Comparison of ENCODE assay signal across 1 cellular context in the genomic region with DNA sequence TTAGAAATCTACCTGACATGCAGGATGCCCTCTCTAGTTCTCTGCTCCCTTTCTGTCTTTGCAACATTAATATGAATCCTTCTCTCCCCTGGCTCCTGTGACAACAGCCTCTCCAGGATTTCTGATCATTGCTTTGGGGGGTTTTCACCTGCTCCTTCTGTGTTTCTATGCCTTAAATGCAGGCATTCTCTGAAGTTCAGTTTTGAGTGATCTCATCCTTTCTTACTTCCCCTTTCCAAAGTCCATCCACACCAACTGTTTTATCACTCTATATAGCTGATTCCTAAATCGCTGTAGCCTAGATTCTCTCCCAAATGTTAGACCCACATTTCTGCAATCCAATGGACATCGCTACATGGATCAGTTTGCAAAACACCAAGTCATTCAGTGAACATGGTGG.
TF ChIP-seq lines count a peak whose summit lies in the region.

No MANE protein-coding gene starts in this region.

TF ChIP-seq in GM12878, 131 proteins besides CTCF, POLR2A, EP300 and RAD21 (continued from another document):
- TF ChIP-seq ZNF384 (IDR thresholded peaks at IDR 0.05; ENCODE audit: borderline replicate concordance, low read depth, low read length): no peak
- peak; percentile 49 to 50; a peak in 2 of 4 replicates for TF ChIP-seq IKZF2 (IDR thresholded peaks at IDR 0.05)
- no peak for TF ChIP-seq SUPT20H (IDR thresholded peaks at IDR 0.05; ENCODE audit: borderline replicate concordance, control insufficient read depth, low read depth, low read length)
- TF ChIP-seq ATF7 (IDR thresholded peaks at IDR 0.05; ENCODE audit: low read depth): peak; percentile 58; the same call in 1 of the 2 replicates
- TF ChIP-seq STAT1 (conservative IDR thresholded peaks at IDR 0.05): no peak
- TF ChIP-seq, protein P1, sequence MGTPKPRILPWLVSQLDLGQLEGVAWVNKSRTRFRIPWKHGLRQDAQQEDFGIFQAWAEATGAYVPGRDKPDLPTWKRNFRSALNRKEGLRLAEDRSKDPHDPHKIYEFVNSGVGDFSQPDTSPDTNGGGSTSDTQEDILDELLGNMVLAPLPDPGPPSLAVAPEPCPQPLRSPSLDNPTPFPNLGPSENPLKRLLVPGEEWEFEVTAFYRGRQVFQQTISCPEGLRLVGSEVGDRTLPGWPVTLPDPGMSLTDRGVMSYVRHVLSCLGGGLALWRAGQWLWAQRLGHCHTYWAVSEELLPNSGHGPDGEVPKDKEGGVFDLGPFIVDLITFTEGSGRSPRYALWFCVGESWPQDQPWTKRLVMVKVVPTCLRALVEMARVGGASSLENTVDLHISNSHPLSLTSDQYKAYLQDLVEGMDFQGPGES (IDR thresholded peaks at IDR 0.05): no peak
- no peak for TF ChIP-seq NR2C1 (IDR thresholded peaks at IDR 0.05)
- TF ChIP-seq, protein P2, sequence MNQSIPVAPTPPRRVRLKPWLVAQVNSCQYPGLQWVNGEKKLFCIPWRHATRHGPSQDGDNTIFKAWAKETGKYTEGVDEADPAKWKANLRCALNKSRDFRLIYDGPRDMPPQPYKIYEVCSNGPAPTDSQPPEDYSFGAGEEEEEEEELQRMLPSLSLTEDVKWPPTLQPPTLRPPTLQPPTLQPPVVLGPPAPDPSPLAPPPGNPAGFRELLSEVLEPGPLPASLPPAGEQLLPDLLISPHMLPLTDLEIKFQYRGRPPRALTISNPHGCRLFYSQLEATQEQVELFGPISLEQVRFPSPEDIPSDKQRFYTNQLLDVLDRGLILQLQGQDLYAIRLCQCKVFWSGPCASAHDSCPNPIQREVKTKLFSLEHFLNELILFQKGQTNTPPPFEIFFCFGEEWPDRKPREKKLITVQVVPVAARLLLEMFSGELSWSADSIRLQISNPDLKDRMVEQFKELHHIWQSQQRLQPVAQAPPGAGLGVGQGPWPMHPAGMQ (IDR thresholded peaks at IDR 0.05; ENCODE audit: borderline replicate concordance): no peak
- no peak for TF ChIP-seq GATAD2B (conservative IDR thresholded peaks at IDR 0.05; ENCODE audit: low read depth)
- TF ChIP-seq RELA (IDR thresholded peaks at IDR 0.05; ENCODE audit: borderline replicate concordance, partially characterized antibody): no peak
- TF ChIP-seq BHLHE40 (IDR thresholded peaks at IDR 0.05; ENCODE audit: borderline replicate concordance in 1 of 2, low read depth in 2 of 2, low read length in 1 of 2): no peak
- no peak for TF ChIP-seq KLF5 (IDR thresholded peaks at IDR 0.05; ENCODE audit: partially characterized antibody)
- TF ChIP-seq NFYA (IDR thresholded peaks at IDR 0.05; ENCODE audit: borderline replicate concordance, low read depth, low read length): no peak
- no peak for TF ChIP-seq NR2F1 (conservative IDR thresholded peaks at IDR 0.05)
- TF ChIP-seq MYC (IDR thresholded peaks at IDR 0.05; ENCODE audit: insufficient read depth, insufficient read length, insufficient replicate concordance, low read length, severe bottlenecking): no peak
- 0 out of 2 replicates have a peak, but pooled peaks have one; percentile 30 for TF ChIP-seq DPF2 (IDR thresholded peaks at IDR 0.05)
- TF ChIP-seq YY1 (IDR thresholded peaks at IDR 0.05; ENCODE audit: low read depth, low read length): no peak
- TF ChIP-seq, protein P3, sequence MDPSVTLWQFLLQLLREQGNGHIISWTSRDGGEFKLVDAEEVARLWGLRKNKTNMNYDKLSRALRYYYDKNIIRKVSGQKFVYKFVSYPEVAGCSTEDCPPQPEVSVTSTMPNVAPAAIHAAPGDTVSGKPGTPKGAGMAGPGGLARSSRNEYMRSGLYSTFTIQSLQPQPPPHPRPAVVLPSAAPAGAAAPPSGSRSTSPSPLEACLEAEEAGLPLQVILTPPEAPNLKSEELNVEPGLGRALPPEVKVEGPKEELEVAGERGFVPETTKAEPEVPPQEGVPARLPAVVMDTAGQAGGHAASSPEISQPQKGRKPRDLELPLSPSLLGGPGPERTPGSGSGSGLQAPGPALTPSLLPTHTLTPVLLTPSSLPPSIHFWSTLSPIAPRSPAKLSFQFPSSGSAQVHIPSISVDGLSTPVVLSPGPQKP (IDR thresholded peaks at IDR 0.05; ENCODE audit: low read depth, low read length): no peak
- no peak for TF ChIP-seq STAT3 (IDR thresholded peaks at IDR 0.05; ENCODE audit: low read depth, low read length)
- no peak for TF ChIP-seq BRCA1 (IDR thresholded peaks at IDR 0.05; ENCODE audit: low read depth, low read length)
- TF ChIP-seq, protein P4, sequence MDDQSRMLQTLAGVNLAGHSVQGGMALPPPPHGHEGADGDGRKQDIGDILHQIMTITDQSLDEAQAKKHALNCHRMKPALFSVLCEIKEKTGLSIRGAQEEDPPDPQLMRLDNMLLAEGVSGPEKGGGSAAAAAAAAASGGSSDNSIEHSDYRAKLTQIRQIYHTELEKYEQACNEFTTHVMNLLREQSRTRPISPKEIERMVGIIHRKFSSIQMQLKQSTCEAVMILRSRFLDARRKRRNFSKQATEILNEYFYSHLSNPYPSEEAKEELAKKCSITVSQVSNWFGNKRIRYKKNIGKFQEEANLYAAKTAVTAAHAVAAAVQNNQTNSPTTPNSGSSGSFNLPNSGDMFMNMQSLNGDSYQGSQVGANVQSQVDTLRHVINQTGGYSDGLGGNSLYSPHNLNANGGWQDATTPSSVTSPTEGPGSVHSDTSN (IDR thresholded peaks at IDR 0.05; ENCODE audit: insufficient replicate concordance, low read depth, low read length): no peak
- no peak for TF ChIP-seq ZBTB40 (IDR thresholded peaks at IDR 0.05; ENCODE audit: borderline replicate concordance)
